18 cellular contexts compared by ENCODE assay signal in genomic region chr17:28204244-28204643, GRCh38.
A peak's percentile ranks its signal among the peaks of the same experiment; 100 is the strongest.
DNase-seq lines count a peak whose midpoint lies in the region; ATAC-seq, FAIRE-seq and TF ChIP-seq lines count a peak whose summit lies in the region.
"Had no signal": no experiment of that assay in that cellular context is flagged by ENCODE, and none has a peak within 500 bp of the region (broad histone marks: within the 10 kb centered on the region; RNA-seq: fewer than 3 reads in every experiment).

No MANE protein-coding gene starts in this region.

- H3K9me1 ChIP-seq in IMR-90 (ENCODE audit: insufficient read depth, low read length) = 0 out of 2 replicates have a peak, but pooled peaks cover 4% of the 10 kb centered on the region

- H3K4me1 ChIP-seq in IMR-90 (ENCODE audit: control insufficient read depth, insufficient read depth, low read length) (0 out of 2 replicates have a peak, but pooled peaks cover 2% of the 10 kb centered on the region), astrocyte (ENCODE audit: insufficient read depth, low read length) (peaks cover 10% of the 10 kb centered on the region), thyroid gland (peaks cover 22 to 44% of the 10 kb centered on the region in 2 donors)
- H3K4me1 ChIP-seq: BE2C, HAP-1 had no signal

- H3K14ac ChIP-seq in IMR-90 (replicated peaks; ENCODE audit: low read depth, low read length) = peak overlapping the region; percentile 29

- no peak for TF ChIP-seq CTCF in D721Med (IDR thresholded peaks at IDR 0.05; ENCODE audit: insufficient read depth, missing control alignments)
- TF ChIP-seq CTCF in IMR-90 (conservative IDR thresholded peaks at IDR 0.05; ENCODE audit: low read depth, low read length) = no peak
- TF ChIP-seq CTCF in astrocyte (IDR thresholded peaks at IDR 0.05; ENCODE audit: insufficient read depth, low read depth, low read length) = no peak
- TF ChIP-seq CTCF in thyroid gland (IDR thresholded peaks at IDR 0.05) = no peak

- peak; percentile 17; the same call in 1 of the 2 replicates for ATAC-seq in IMR-90 (ENCODE audit: low read depth)
- no peak for ATAC-seq in GM18867 (IDR thresholded peaks at IDR 0.05; ENCODE audit: unreplicated experiment)
- ATAC-seq: HepG2 had no signal

- no peak overlapping the region for H3K4me3 ChIP-seq in IMR-90 (ENCODE audit: insufficient read depth, low read depth, low read length)
- H3K4me3 ChIP-seq in astrocyte (ENCODE audit: insufficient read depth, low read depth, low read length) = no peak overlapping the region
- no peak overlapping the region for H3K4me3 ChIP-seq in thyroid gland (replicated peaks in 1 of 3)
- H3K4me3 ChIP-seq: HAP-1 had no signal

- 100% methylated on average over 1 of the region's 3 CpGs; no CpG with 5 or more reads in 1 of the 2 experiments for WGBS in IMR-90 (ENCODE audit: extremely low coverage in 2 of 2, insufficient read length in 1 of 2), 2 experiments
- 93 to 100% methylated on average over 3 of the region's 3 CpGs for WGBS in thyroid gland, 2 donors

- no peak overlapping the region for H3K56ac ChIP-seq in IMR-90 (ENCODE audit: extremely low read depth, insufficient read depth, low read length)

- H3K4me3 Mint-ChIP-seq in astrocyte (ENCODE audit: unreplicated experiment) = no peak overlapping the region
- H3K4me3 Mint-ChIP-seq: CD4-positive, CD25-positive, alpha-beta regulatory T cell; CD8-positive, alpha-beta memory T cell had no signal

- H2BK15ac ChIP-seq in IMR-90 (ENCODE audit: low read depth, low read length) = no peak overlapping the region

- no peak for TF ChIP-seq POLR2A in IMR-90 (IDR thresholded peaks at IDR 0.05; ENCODE audit: low read depth, low read length)
- no peak for TF ChIP-seq POLR2A in thyroid gland (IDR thresholded peaks at IDR 0.05)

- H2AK9ac ChIP-seq in IMR-90 (replicated peaks; ENCODE audit: low read depth, low read length, poor library complexity) = no peak overlapping the region

- H2BK5ac ChIP-seq in IMR-90 (ENCODE audit: low read depth, low read length, poor library complexity, severe bottlenecking) = no peak overlapping the region

- no peak overlapping the region for H4K5ac ChIP-seq in IMR-90 (ENCODE audit: low read depth, low read length)

- H3K9ac ChIP-seq in IMR-90 (ENCODE audit: low read depth, low read length) = no peak overlapping the region
- H3K9ac ChIP-seq in astrocyte (ENCODE audit: low read length) = no peak overlapping the region
- H3K9ac ChIP-seq: KMS-11 had no signal

- dilution Hi-C loops in IMR-90 (cut with HindIII; ENCODE audit: low sequenced_read_pairs, unreplicated experiment) = no loop called here

- FAIRE-seq in D721Med (lab: Jason Lieb, UNC) (peak; percentile 16), astrocyte (lab: Jason Lieb, UNC) (no peak)
- FAIRE-seq: H1, HepG2 had no signal

- peaks cover 11% of the 10 kb centered on the region for H3K4me1 Mint-ChIP-seq in astrocyte (ENCODE audit: low read depth, unreplicated experiment)
- H3K4me1 Mint-ChIP-seq: CD4-positive, CD25-positive, alpha-beta regulatory T cell; CD8-positive, alpha-beta memory T cell had no signal

- H2BK120ac ChIP-seq in IMR-90 (ENCODE audit: low read depth, low read length) = no peak overlapping the region

- POLR2A ChIA-PET in IMR-90 (lab: Charles Lee; ENCODE audit: unreplicated experiment) = no interaction called here

- no peaks in the 10 kb centered on the region for H3K36me3 Mint-ChIP-seq in astrocyte (ENCODE audit: low read depth, unreplicated experiment)
- H3K36me3 Mint-ChIP-seq: CD4-positive, CD25-positive, alpha-beta regulatory T cell had no signal

- H3K27me3 Mint-ChIP-seq in astrocyte (ENCODE audit: low read depth, unreplicated experiment) = no peaks in the 10 kb centered on the region
- H3K27me3 Mint-ChIP-seq: CD4-positive, CD25-positive, alpha-beta regulatory T cell had no signal

- CTCF ChIA-PET in IMR-90 (lab: Yijun Ruan, JAX) = interaction anchor here (0.6 kb wide), 1 partner anchor 8 kb away, joined by 3 read pairs; no protein-coding TSS in a partner anchor

- no peak overlapping the region for H3K27ac Mint-ChIP-seq in astrocyte (ENCODE audit: unreplicated experiment)
- H3K27ac Mint-ChIP-seq: CD8-positive, alpha-beta memory T cell had no signal

- BruUV-seq in IMR-90 (replicated peaks; lab: Mats Ljungman, UMichigan) = no TSS peak

- no peak overlapping the region for H3K18ac ChIP-seq in IMR-90 (ENCODE audit: low read depth, low read length)

- no peak overlapping the region for H4K8ac ChIP-seq in IMR-90 (ENCODE audit: low read depth in 2 of 2, low read length in 2 of 2)

- H3K4ac ChIP-seq in IMR-90 (ENCODE audit: low read depth, low read length) = no peak overlapping the region

- no peaks in the 10 kb centered on the region for H3K79me1 ChIP-seq in IMR-90 (ENCODE audit: low read depth in 1 of 2, low read length in 2 of 2)

- no peak for TF ChIP-seq RAD21 in IMR-90 (IDR thresholded peaks at IDR 0.05; ENCODE audit: low read length)

- H4K20me1 ChIP-seq in IMR-90 (ENCODE audit: insufficient read depth, low read length) = no peaks in the 10 kb centered on the region
- no peaks in the 10 kb centered on the region for H4K20me1 ChIP-seq in astrocyte (ENCODE audit: insufficient read depth, low read length)

- H3K9me3 Mint-ChIP-seq in astrocyte (ENCODE audit: unreplicated experiment) = peaks cover 2% of the 10 kb centered on the region
- H3K9me3 Mint-ChIP-seq: CD8-positive, alpha-beta memory T cell had no signal

- no peak for DNase-seq in D721Med (ENCODE audit: insufficient read length, low spot score)
- DNase-seq in IMR-90 = no peak
- DNase-seq in astrocyte (ENCODE audit: low read depth) = no peak
- no peak for DNase-seq in thyroid gland
- DNase-seq in activated CD4-positive, CD25-positive, alpha-beta regulatory T cell (lab: John Stamatoyannopoulos, UW) = no peak
- no peak for DNase-seq in ACHN
- DNase-seq: 8988T; BE2C; C1 segment of cervical spinal cord; CD4-positive, CD25-positive, alpha-beta regulatory T cell; CD8-positive, alpha-beta memory T cell; COR-L47; GDM1 had no signal

- H3K23ac ChIP-seq in IMR-90 (ENCODE audit: low read depth, low read length) = no peak overlapping the region

- H3K27ac ChIP-seq in IMR-90 (ENCODE audit: insufficient read depth, low read length) (no peak overlapping the region), astrocyte (ENCODE audit: low read depth, low read length) (no peak overlapping the region), thyroid gland (peak overlapping the region; percentile 53 to 69 (median 61))
- H3K27ac ChIP-seq: KMS-11 had no signal

- intact Hi-C loops in IMR-90 (cut with micrococcal nuclease) (no loop called here), thyroid gland (cut with DNase I) (no loop called here)

- H3K4me2 ChIP-seq in IMR-90 (ENCODE audit: low read depth, low read length) (no peak overlapping the region), astrocyte (ENCODE audit: low read length) (peak overlapping the region; percentile 23)
- H3K4me2 ChIP-seq: KMS-11 had no signal

- H3K9me3 ChIP-seq in IMR-90 (ENCODE audit: control insufficient read depth, insufficient read depth, low read length) (no peaks in the 10 kb centered on the region), astrocyte (ENCODE audit: insufficient read depth, low read depth, low read length) (no peaks in the 10 kb centered on the region), thyroid gland (no peaks in the 10 kb centered on the region)
- H3K9me3 ChIP-seq: BE2C, HAP-1 had no signal

- H3K27me3 ChIP-seq in IMR-90 (ENCODE audit: control insufficient read depth, insufficient read depth, low read length) (no peaks in the 10 kb centered on the region), astrocyte (ENCODE audit: insufficient read depth, low read length) (no peaks in the 10 kb centered on the region), thyroid gland (no peaks in the 10 kb centered on the region)
- H3K27me3 ChIP-seq: BE2C had no signal

- in situ Hi-C loops in IMR-90 (cut with MboI; ENCODE audit: low sequenced_read_pairs) (no loop called here), ACHN (cut with HindIII; ENCODE audit: low pct_ligation_motif_present, low pct_unique_long_range_greater_than_20kb, low sequenced_read_pairs) (no loop called here)

- H4K91ac ChIP-seq in IMR-90 (ENCODE audit: insufficient read depth, low read depth, low read length) = no peak overlapping the region

- H3K79me2 ChIP-seq in astrocyte (ENCODE audit: insufficient read depth, low read length) = no peaks in the 10 kb centered on the region

- no peak overlapping the region for H2AK5ac ChIP-seq in IMR-90 (ENCODE audit: low read depth, low read length)

- no peak overlapping the region for H2BK20ac ChIP-seq in IMR-90 (ENCODE audit: low read depth, low read length)

- H2AFZ ChIP-seq in IMR-90 (replicated peaks; ENCODE audit: low read length, poor library complexity) = no peak overlapping the region
- no peak overlapping the region for H2AFZ ChIP-seq in astrocyte (ENCODE audit: low read depth, low read length)

- H3K36me3 ChIP-seq in IMR-90 (ENCODE audit: control insufficient read depth, insufficient read depth, low read length) (no peaks in the 10 kb centered on the region), astrocyte (ENCODE audit: insufficient read depth, low read length) (no peaks in the 10 kb centered on the region), thyroid gland (no peaks in the 10 kb centered on the region)
- H3K36me3 ChIP-seq: BE2C, HAP-1 had no signal

TF ChIP-seq in IMR-90, 13 proteins besides CTCF, POLR2A, EP300 and RAD21 (continues in another document):
- no peak for TF ChIP-seq NFE2L2 (IDR thresholded peaks at IDR 0.05; ENCODE audit: low read depth, low read length)
- no peak for TF ChIP-seq MAFK (IDR thresholded peaks at IDR 0.05; ENCODE audit: low read depth, low read length)
- TF ChIP-seq ELK1 (IDR thresholded peaks at IDR 0.05; ENCODE audit: borderline replicate concordance, low read depth, low read length) = no peak
- TF ChIP-seq, protein P1, sequence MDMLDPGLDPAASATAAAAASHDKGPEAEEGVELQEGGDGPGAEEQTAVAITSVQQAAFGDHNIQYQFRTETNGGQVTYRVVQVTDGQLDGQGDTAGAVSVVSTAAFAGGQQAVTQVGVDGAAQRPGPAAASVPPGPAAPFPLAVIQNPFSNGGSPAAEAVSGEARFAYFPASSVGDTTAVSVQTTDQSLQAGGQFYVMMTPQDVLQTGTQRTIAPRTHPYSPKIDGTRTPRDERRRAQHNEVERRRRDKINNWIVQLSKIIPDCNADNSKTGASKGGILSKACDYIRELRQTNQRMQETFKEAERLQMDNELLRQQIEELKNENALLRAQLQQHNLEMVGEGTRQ (IDR thresholded peaks at IDR 0.05; ENCODE audit: low read depth, low read length) = no peak
- no peak for TF ChIP-seq RFX5 (IDR thresholded peaks at IDR 0.05; ENCODE audit: low read depth, low read length)
- no peak for TF ChIP-seq MAZ (IDR thresholded peaks at IDR 0.05; ENCODE audit: borderline replicate concordance, low read depth, low read length)
- no peak for TF ChIP-seq SMC3 (IDR thresholded peaks at IDR 0.05; ENCODE audit: low read depth, low read length)

Comparison
In these comparisons a context has a peak if more than half of its experiments do, and no peak if none do; other contexts are left out.
1. H3K27ac ChIP-seq: peak in thyroid gland (3 of 3); none in IMR-90 (single experiment) and astrocyte (single experiment).